Comparison of ENCODE assay signal across 1 cellular context in genomic region chr4:126955292-126956191, GRCh38.
TF ChIP-seq lines count a peak whose summit lies in the region.

No MANE protein-coding gene starts in this region.

TF ChIP-seq in K562, 482 proteins besides CTCF, POLR2A, EP300 and RAD21 (continued from another document and continues in another):
- no peak for TF ChIP-seq TCFL5 (CRISPR knock-in tag; conservative IDR thresholded peaks at IDR 0.05)
- no peak for TF ChIP-seq BDP1 (IDR thresholded peaks at IDR 0.05; ENCODE audit: insufficient read depth, insufficient read length)
- TF ChIP-seq ZNF408 (CRISPR knock-in tag; IDR thresholded peaks at IDR 0.05; ENCODE audit: low read depth): no peak
- TF ChIP-seq, protein P1, sequence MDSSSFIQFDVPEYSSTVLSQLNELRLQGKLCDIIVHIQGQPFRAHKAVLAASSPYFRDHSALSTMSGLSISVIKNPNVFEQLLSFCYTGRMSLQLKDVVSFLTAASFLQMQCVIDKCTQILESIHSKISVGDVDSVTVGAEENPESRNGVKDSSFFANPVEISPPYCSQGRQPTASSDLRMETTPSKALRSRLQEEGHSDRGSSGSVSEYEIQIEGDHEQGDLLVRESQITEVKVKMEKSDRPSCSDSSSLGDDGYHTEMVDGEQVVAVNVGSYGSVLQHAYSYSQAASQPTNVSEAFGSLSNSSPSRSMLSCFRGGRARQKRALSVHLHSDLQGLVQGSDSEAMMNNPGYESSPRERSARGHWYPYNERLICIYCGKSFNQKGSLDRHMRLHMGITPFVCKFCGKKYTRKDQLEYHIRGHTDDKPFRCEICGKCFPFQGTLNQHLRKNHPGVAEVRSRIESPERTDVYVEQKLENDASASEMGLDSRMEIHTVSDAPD (CRISPR knock-in tag; IDR thresholded peaks at IDR 0.05): no peak
- TF ChIP-seq NFE2L1 (tag; IDR thresholded peaks at IDR 0.05; ENCODE audit: borderline replicate concordance, low read depth): no peak
- TF ChIP-seq KAT2B (IDR thresholded peaks at IDR 0.05; ENCODE audit: low read depth, low read length): no peak
- no peak for TF ChIP-seq NR2F6 (CRISPR knock-in tag; IDR thresholded peaks at IDR 0.05)
- TF ChIP-seq ZNF511 (CRISPR knock-in tag; IDR thresholded peaks at IDR 0.05): no peak
- TF ChIP-seq E2F8 (IDR thresholded peaks at IDR 0.05; ENCODE audit: low read depth, partially characterized antibody): no peak
- TF ChIP-seq CEBPB (tag; IDR thresholded peaks at IDR 0.05): no peak
- TF ChIP-seq, protein P2, sequence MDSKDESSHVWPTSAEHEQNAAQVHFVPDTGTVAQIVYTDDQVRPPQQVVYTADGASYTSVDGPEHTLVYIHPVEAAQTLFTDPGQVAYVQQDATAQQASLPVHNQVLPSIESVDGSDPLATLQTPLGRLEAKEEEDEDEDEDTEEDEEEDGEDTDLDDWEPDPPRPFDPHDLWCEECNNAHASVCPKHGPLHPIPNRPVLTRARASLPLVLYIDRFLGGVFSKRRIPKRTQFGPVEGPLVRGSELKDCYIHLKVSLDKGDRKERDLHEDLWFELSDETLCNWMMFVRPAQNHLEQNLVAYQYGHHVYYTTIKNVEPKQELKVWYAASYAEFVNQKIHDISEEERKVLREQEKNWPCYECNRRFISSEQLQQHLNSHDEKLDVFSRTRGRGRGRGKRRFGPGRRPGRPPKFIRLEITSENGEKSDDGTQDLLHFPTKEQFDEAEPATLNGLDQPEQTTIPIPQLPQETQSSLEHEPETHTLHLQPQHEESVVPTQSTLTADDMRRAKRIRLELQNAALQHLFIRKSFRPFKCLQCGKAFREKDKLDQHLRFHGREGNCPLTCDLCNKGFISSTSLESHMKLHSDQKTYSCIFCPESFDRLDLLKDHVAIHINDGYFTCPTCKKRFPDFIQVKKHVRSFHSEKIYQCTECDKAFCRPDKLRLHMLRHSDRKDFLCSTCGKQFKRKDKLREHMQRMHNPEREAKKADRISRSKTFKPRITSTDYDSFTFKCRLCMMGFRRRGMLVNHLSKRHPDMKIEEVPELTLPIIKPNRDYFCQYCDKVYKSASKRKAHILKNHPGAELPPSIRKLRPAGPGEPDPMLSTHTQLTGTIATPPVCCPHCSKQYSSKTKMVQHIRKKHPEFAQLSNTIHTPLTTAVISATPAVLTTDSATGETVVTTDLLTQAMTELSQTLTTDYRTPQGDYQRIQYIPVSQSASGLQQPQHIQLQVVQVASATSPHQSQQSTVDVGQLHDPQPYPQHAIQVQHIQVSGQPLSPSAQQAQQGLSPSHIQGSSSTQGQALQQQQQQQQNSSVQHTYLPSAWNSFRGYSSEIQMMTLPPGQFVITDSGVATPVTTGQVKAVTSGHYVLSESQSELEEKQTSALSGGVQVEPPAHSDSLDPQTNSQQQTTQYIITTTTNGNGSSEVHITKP (IDR thresholded peaks at IDR 0.05; ENCODE audit: partially characterized antibody): peak; percentile 13
- TF ChIP-seq GTF2A2 (tag; IDR thresholded peaks at IDR 0.05): no peak
- peak; percentile 45; the same call in 1 of the 2 replicates for TF ChIP-seq E2F3 (CRISPR knock-in tag; IDR thresholded peaks at IDR 0.05)
- TF ChIP-seq GATA2 (CRISPR knock-in tag; IDR thresholded peaks at IDR 0.05): no peak
- peak; percentile 46; the same call in 1 of the 2 replicates for TF ChIP-seq CREM (IDR thresholded peaks at IDR 0.05; ENCODE audit: low read depth)
- TF ChIP-seq, protein P3, sequence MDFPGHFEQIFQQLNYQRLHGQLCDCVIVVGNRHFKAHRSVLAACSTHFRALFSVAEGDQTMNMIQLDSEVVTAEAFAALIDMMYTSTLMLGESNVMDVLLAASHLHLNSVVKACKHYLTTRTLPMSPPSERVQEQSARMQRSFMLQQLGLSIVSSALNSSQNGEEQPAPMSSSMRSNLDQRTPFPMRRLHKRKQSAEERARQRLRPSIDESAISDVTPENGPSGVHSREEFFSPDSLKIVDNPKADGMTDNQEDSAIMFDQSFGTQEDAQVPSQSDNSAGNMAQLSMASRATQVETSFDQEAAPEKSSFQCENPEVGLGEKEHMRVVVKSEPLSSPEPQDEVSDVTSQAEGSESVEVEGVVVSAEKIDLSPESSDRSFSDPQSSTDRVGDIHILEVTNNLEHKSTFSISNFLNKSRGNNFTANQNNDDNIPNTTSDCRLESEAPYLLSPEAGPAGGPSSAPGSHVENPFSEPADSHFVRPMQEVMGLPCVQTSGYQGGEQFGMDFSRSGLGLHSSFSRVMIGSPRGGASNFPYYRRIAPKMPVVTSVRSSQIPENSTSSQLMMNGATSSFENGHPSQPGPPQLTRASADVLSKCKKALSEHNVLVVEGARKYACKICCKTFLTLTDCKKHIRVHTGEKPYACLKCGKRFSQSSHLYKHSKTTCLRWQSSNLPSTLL (IDR thresholded peaks at IDR 0.05): peak; percentile 97
- no peak for TF ChIP-seq RBM15 (IDR thresholded peaks at IDR 0.05; ENCODE audit: insufficient read depth, low read length)
- TF ChIP-seq ZKSCAN1 (IDR thresholded peaks at IDR 0.05; ENCODE audit: low read depth, low read length): peak; percentile 75; the same call in 1 of the 2 replicates
- TF ChIP-seq CHD1 (IDR thresholded peaks at IDR 0.05; ENCODE audit: low read length): no peak
- TF ChIP-seq ZNF347 (CRISPR knock-in tag; IDR thresholded peaks at IDR 0.05; ENCODE audit: low read depth): no peak
- TF ChIP-seq FOXJ2 (tag; IDR thresholded peaks at IDR 0.05): no peak
- TF ChIP-seq RNF2 (IDR thresholded peaks at IDR 0.05): peak; percentile 78; the same call in 1 of the 2 replicates
- peak; percentile 91 for TF ChIP-seq MAFF (IDR thresholded peaks at IDR 0.05; ENCODE audit: low read length)
- TF ChIP-seq KDM2B (CRISPR knock-in tag; IDR thresholded peaks at IDR 0.05): no peak
- no peak for TF ChIP-seq IRF1 (CRISPR knock-in tag; IDR thresholded peaks at IDR 0.05; ENCODE audit: borderline replicate concordance)
- peak; percentile 36 for TF ChIP-seq NFYB (IDR thresholded peaks at IDR 0.05; ENCODE audit: extremely low read depth, insufficient read length)
- TF ChIP-seq ZNF174 (CRISPR knock-in tag; IDR thresholded peaks at IDR 0.05): no peak
- TF ChIP-seq TAF9B (IDR thresholded peaks at IDR 0.05; ENCODE audit: partially characterized antibody): peak; percentile 95
- no peak for TF ChIP-seq MTF1 (CRISPR knock-in tag; IDR thresholded peaks at IDR 0.05; ENCODE audit: borderline replicate concordance)
- TF ChIP-seq RBM25 (IDR thresholded peaks at IDR 0.05; ENCODE audit: low read depth, low read length, severe bottlenecking): no peak
- TF ChIP-seq FOXP1 (CRISPR knock-in tag; IDR thresholded peaks at IDR 0.05): no peak
- TF ChIP-seq ZNF707 (CRISPR knock-in tag; conservative IDR thresholded peaks at IDR 0.05): no peak
- TF ChIP-seq TCF3 (CRISPR knock-in tag; IDR thresholded peaks at IDR 0.05): no peak
- TF ChIP-seq HNRNPK (IDR thresholded peaks at IDR 0.05; ENCODE audit: low read depth, low read length, poor library complexity, severe bottlenecking): no peak
- TF ChIP-seq STAT5B (CRISPR knock-in tag; IDR thresholded peaks at IDR 0.05): no peak
- no peak for TF ChIP-seq KAT7 (CRISPR knock-in tag; IDR thresholded peaks at IDR 0.05; ENCODE audit: borderline replicate concordance)
- TF ChIP-seq EHMT2 (IDR thresholded peaks at IDR 0.05): peak; percentile 53; the same call in 1 of the 2 replicates
- TF ChIP-seq, protein P4, sequence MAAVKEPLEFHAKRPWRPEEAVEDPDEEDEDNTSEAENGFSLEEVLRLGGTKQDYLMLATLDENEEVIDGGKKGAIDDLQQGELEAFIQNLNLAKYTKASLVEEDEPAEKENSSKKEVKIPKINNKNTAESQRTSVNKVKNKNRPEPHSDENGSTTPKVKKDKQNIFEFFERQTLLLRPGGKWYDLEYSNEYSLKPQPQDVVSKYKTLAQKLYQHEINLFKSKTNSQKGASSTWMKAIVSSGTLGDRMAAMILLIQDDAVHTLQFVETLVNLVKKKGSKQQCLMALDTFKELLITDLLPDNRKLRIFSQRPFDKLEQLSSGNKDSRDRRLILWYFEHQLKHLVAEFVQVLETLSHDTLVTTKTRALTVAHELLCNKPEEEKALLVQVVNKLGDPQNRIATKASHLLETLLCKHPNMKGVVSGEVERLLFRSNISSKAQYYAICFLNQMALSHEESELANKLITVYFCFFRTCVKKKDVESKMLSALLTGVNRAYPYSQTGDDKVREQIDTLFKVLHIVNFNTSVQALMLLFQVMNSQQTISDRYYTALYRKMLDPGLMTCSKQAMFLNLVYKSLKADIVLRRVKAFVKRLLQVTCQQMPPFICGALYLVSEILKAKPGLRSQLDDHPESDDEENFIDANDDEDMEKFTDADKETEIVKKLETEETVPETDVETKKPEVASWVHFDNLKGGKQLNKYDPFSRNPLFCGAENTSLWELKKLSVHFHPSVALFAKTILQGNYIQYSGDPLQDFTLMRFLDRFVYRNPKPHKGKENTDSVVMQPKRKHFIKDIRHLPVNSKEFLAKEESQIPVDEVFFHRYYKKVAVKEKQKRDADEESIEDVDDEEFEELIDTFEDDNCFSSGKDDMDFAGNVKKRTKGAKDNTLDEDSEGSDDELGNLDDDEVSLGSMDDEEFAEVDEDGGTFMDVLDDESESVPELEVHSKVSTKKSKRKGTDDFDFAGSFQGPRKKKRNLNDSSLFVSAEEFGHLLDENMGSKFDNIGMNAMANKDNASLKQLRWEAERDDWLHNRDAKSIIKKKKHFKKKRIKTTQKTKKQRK (IDR thresholded peaks at IDR 0.05; ENCODE audit: borderline replicate concordance, low read depth, low read length): no peak
- TF ChIP-seq GTF2E2 (tag; IDR thresholded peaks at IDR 0.05): no peak
- no peak for TF ChIP-seq ZNF436 (CRISPR knock-in tag; IDR thresholded peaks at IDR 0.05)
- no peak for TF ChIP-seq LCOR (CRISPR knock-in tag; IDR thresholded peaks at IDR 0.05)
- no peak; the same call in 1 of the 2 replicates for TF ChIP-seq JUND (IDR thresholded peaks at IDR 0.05; ENCODE audit: borderline replicate concordance, low read depth, low read length)
- TF ChIP-seq JUND (tag; IDR thresholded peaks at IDR 0.05; ENCODE audit: borderline replicate concordance, low read depth, low read length): peak; percentile 62; the same call in 2 of the 3 replicates
- no peak for TF ChIP-seq SP2 (IDR thresholded peaks at IDR 0.05; ENCODE audit: extremely low read depth, low read depth, low read length, poor library complexity, severe bottlenecking)
- TF ChIP-seq PHB2 (IDR thresholded peaks at IDR 0.05; ENCODE audit: low read depth): no peak
- TF ChIP-seq SAFB (IDR thresholded peaks at IDR 0.05; ENCODE audit: borderline replicate concordance, low read depth, low read length): no peak
- TF ChIP-seq CBFA2T3 (IDR thresholded peaks at IDR 0.05): 0 out of 2 replicates have a peak, but pooled peaks have one; percentile 27
- no peak for TF ChIP-seq TSC22D4 (tag; IDR thresholded peaks at IDR 0.05)
- no peak for TF ChIP-seq CLOCK (CRISPR knock-in tag; IDR thresholded peaks at IDR 0.05; ENCODE audit: borderline replicate concordance)
- TF ChIP-seq, protein P5, sequence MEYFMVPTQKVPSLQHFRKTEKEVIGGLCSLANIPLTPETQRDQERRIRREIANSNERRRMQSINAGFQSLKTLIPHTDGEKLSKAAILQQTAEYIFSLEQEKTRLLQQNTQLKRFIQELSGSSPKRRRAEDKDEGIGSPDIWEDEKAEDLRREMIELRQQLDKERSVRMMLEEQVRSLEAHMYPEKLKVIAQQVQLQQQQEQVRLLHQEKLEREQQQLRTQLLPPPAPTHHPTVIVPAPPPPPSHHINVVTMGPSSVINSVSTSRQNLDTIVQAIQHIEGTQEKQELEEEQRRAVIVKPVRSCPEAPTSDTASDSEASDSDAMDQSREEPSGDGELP (CRISPR knock-in tag; IDR thresholded peaks at IDR 0.05; ENCODE audit: borderline replicate concordance): peak; percentile 70
- TF ChIP-seq ARID1B (IDR thresholded peaks at IDR 0.05): no peak
- peak; percentile 94 for TF ChIP-seq GTF2F1 (IDR thresholded peaks at IDR 0.05; ENCODE audit: low read depth, low read length)
